23 cellular contexts compared by ENCODE assay signal in the genomic region with DNA sequence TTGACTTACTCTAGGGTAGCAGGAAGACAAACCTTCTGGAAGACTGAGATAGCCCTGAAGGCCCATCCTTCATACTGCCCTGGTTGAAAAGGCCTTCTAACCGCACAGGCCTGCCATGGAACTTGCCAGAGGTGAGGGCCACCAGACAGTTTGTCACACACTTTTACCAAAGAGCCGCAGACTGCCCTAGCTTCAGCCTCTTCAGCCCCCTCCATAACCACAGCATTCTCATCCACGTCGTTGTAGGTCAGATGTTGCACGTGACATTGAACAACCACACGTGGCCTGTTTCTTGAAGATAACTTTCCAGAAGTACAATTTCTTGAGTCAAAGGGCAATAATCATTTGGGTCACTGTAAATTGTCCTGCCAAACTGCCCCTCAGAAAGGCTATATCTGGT. TPM values are rescaled to one million over a fixed set of nuclear protein-coding genes. Genes with fewer than 3 reads are reported as not detected.
DNase-seq lines count a peak whose midpoint lies in the region; ATAC-seq, FAIRE-seq and TF ChIP-seq lines count a peak whose summit lies in the region.
"Had no signal": no experiment of that assay in that cellular context is flagged by ENCODE, and none has a peak within 500 bp of the region (broad histone marks: within the 10 kb centered on the region; RNA-seq: fewer than 3 reads in every experiment).

No MANE protein-coding gene starts in this region.

- peak overlapping the region; percentile 52 for H2AFZ ChIP-seq in K562 (ENCODE audit: low read depth, low read length)

- no peaks in the 10 kb centered on the region for H3K36me3 Mint-ChIP-seq in natural killer cell
- H3K36me3 Mint-ChIP-seq in natural killer cell treated with Interleukin-12 subunit alpha and Interleukin-12 subunit beta and Interleukin-15 and Interleukin-18, amount 100 ng/mL, for 72 hours: no peaks in the 10 kb centered on the region
- peaks cover 46% of the 10 kb centered on the region for H3K36me3 Mint-ChIP-seq in nephron progenitor cell (ENCODE audit: low read depth)

- H3K9ac ChIP-seq in K562 (ENCODE audit: insufficient read depth in 1 of 2, low read depth in 2 of 2, low read length in 2 of 2): no peak overlapping the region

- H3K9me1 ChIP-seq in K562 (ENCODE audit: control insufficient read depth, insufficient read depth, low read length): no peaks in the 10 kb centered on the region

- no peaks in the 10 kb centered on the region for H3K79me2 ChIP-seq in K562 (ENCODE audit: control insufficient read depth, insufficient read depth, low read length)

- H3K4me1 ChIP-seq in K562 (replicated peaks in 1 of 2; ENCODE audit: control insufficient read depth in 2 of 2, insufficient read depth in 2 of 2, low read length in 2 of 2): peaks cover 3 to 16% of the 10 kb centered on the region in 2 experiments; a peak in 4 of 5 replicates
- H3K4me1 ChIP-seq in aorta (ENCODE audit: control insufficient read depth in 1 of 2, insufficient read depth in 2 of 2, low read length in 2 of 2): peaks cover 0 to 6% of the 10 kb centered on the region in 2 donors
- H3K4me1 ChIP-seq: BE2C had no signal

- H3K9me3 ChIP-seq in K562 (replicated peaks; ENCODE audit: control insufficient read depth, insufficient read depth, low read depth, low read length) (no peaks in the 10 kb centered on the region), aorta (ENCODE audit: control insufficient read depth, low read length) (no peaks in the 10 kb centered on the region)
- H3K9me3 ChIP-seq: BE2C had no signal

- BruUV-seq in K562 (replicated peaks; lab: Mats Ljungman, UMichigan): no TSS peak

- TF ChIP-seq EP300 in K562 (IDR thresholded peaks at IDR 0.05; ENCODE audit: low read length): no peak

- no peak for TF ChIP-seq POLR2A in K562 (conservative IDR thresholded peaks at IDR 0.05)

- peak; percentile 44 for FAIRE-seq in K562 (lab: Jason Lieb, UNC)
- FAIRE-seq: A204.1, GM12891 had no signal

- H4K20me1 ChIP-seq in K562 (replicated peaks; ENCODE audit: control insufficient read depth, insufficient read depth, low read length): peaks cover 4% of the 10 kb centered on the region; the same call in 1 of the 2 replicates

- in situ Hi-C loops in K562 (cut with MboI) (no loop called here), G401 (cut with HindIII; ENCODE audit: low sequenced_read_pairs) (no loop called here)

- H3K27ac Mint-ChIP-seq in natural killer cell (peak overlapping the region; percentile 94 to 98), nephron progenitor cell (peak overlapping the region; percentile 34)
- peak overlapping the region in 1 of 2 donors; percentile 82 for H3K27ac Mint-ChIP-seq in natural killer cell treated with Interleukin-12 subunit alpha and Interleukin-12 subunit beta and Interleukin-15 and Interleukin-18, amount 100 ng/mL, for 72 hours

- H3K36me3 ChIP-seq in K562 (ENCODE audit: control insufficient read depth, insufficient read depth, low read length): no peaks in the 10 kb centered on the region
- peaks cover 0 to 2% of the 10 kb centered on the region in 2 donors for H3K36me3 ChIP-seq in aorta (ENCODE audit: control insufficient read depth in 1 of 2, insufficient read depth in 2 of 2, low read length in 1 of 2)
- H3K36me3 ChIP-seq: BE2C had no signal

- TF ChIP-seq CTCF in natural killer cell (IDR thresholded peaks at IDR 0.05) (no peak), K562 (IDR thresholded peaks at IDR 0.05 in 2 of 3, conservative IDR thresholded peaks at IDR 0.05 in 1 of 3; ENCODE audit: insufficient read depth in 2 of 3, low read depth in 1 of 3, low read length in 3 of 3) (no peak), nephron progenitor cell (IDR thresholded peaks at IDR 0.05) (no peak)

- no peak for DNase-seq in natural killer cell
- no peak for DNase-seq in natural killer cell treated with Interleukin-12 subunit alpha and Interleukin-12 subunit beta and Interleukin-15 and Interleukin-18, amount 100 ng/mL, for 72 hours (ENCODE audit: low spot score)
- DNase-seq in K562 (ENCODE audit: extremely low read depth in 1 of 4, low spot score in 3 of 4): peak; percentile 26 to 36 (median 28)
- DNase-seq in nephron progenitor cell: no peak
- DNase-seq in aorta: peak; percentile 17 to 20
- DNase-seq in G401 (ENCODE audit: low spot score): no peak
- DNase-seq in activated gamma-delta T cell (lab: John Stamatoyannopoulos, UW): no peak
- no peak for DNase-seq in GM19240 (ENCODE audit: insufficient read length, low spot score)
- DNase-seq: BE2C; CD4-positive, CD25-positive, alpha-beta regulatory T cell; DMS53; EL; KBM-7; NCI-H1105 treated with DMSO at 0.1 percent for 48 hours; NCI-H1694; NCI-H2081 treated with DMSO at 0.1 percent for 48 hours; NCI-H774; SHP77 had no signal

- WGBS in K562 (ENCODE audit: insufficient coverage, low coverage, missing lambda C conversion rate): 3% methylated on average over 6 of the region's 6 CpGs
- WGBS in aorta, 2 donors: 46 to 49% methylated on average over 6 of the region's 6 CpGs

- CTCF ChIA-PET in K562 (lab: Yijun Ruan, JAX; ENCODE audit: low intra/inter-chr PET ratio): no interaction called here

- H3K27me3 Mint-ChIP-seq in natural killer cell (ENCODE audit: low read depth in 2 of 2): no peaks in the 10 kb centered on the region
- no peaks in the 10 kb centered on the region for H3K27me3 Mint-ChIP-seq in natural killer cell treated with Interleukin-12 subunit alpha and Interleukin-12 subunit beta and Interleukin-15 and Interleukin-18, amount 100 ng/mL, for 72 hours
- no peaks in the 10 kb centered on the region for H3K27me3 Mint-ChIP-seq in nephron progenitor cell (ENCODE audit: low read depth, poor library complexity)
- H3K27me3 Mint-ChIP-seq: CD4-positive, CD25-positive, alpha-beta regulatory T cell had no signal

- H3K4me2 ChIP-seq in K562 (ENCODE audit: insufficient read depth, low read length): no peak overlapping the region

- H3K4me1 Mint-ChIP-seq in natural killer cell (peaks cover 49 to 56% of the 10 kb centered on the region in 2 donors), nephron progenitor cell (peaks cover 38% of the 10 kb centered on the region)
- peaks cover 38 to 39% of the 10 kb centered on the region in 2 donors for H3K4me1 Mint-ChIP-seq in natural killer cell treated with Interleukin-12 subunit alpha and Interleukin-12 subunit beta and Interleukin-15 and Interleukin-18, amount 100 ng/mL, for 72 hours (ENCODE audit: low read depth in 2 of 2)

- H3K4me3 Mint-ChIP-seq in natural killer cell (no peak overlapping the region), nephron progenitor cell (no peak overlapping the region)
- no peak overlapping the region for H3K4me3 Mint-ChIP-seq in natural killer cell treated with Interleukin-12 subunit alpha and Interleukin-12 subunit beta and Interleukin-15 and Interleukin-18, amount 100 ng/mL, for 72 hours
- H3K4me3 Mint-ChIP-seq: CD4-positive, CD25-positive, alpha-beta regulatory T cell had no signal

- TF ChIP-seq RAD21 in K562 (CRISPR knock-in tag; conservative IDR thresholded peaks at IDR 0.05 in 1 of 2, IDR thresholded peaks at IDR 0.05 in 1 of 2): no peak

- no peak overlapping the region for H3K27ac ChIP-seq in K562 (ENCODE audit: extremely low read depth, low read depth, low read length)
- no peak overlapping the region for H3K27ac ChIP-seq in aorta (ENCODE audit: low read depth in 1 of 2, low read length in 2 of 2)

- intact Hi-C loops in natural killer cell (cut with micrococcal nuclease): no loop called here
- intact Hi-C loops in K562 (cut with micrococcal nuclease): no loop called here
- intact Hi-C loops in aorta (cut with DNase I): no loop called here

- ATAC-seq in natural killer cell (peak in 1 of 3 donors; percentile 43), K562 (peak; percentile 16; the same call in 2 of the 3 replicates), aorta (ENCODE audit: low FRiP score) (no peak)
- no peak for ATAC-seq in natural killer cell treated with Interleukin-12 subunit alpha and Interleukin-12 subunit beta and Interleukin-15 and Interleukin-18, amount 100 ng/mL, for 72 hours

- POLR2A ChIA-PET in K562 (lab: Yijun Ruan, JAX): interaction anchor here (0.6 kb wide), 1 partner anchor 1337 kb away, joined by 3 read pairs; no protein-coding TSS in a partner anchor

- no peak overlapping the region for H3K4me3 ChIP-seq in K562
- H3K4me3 ChIP-seq in aorta (ENCODE audit: low read length in 2 of 2): no peak overlapping the region

- H3K9me3 Mint-ChIP-seq in natural killer cell (no peaks in the 10 kb centered on the region), nephron progenitor cell (no peaks in the 10 kb centered on the region)
- H3K9me3 Mint-ChIP-seq in natural killer cell treated with Interleukin-12 subunit alpha and Interleukin-12 subunit beta and Interleukin-15 and Interleukin-18, amount 100 ng/mL, for 72 hours: no peaks in the 10 kb centered on the region
- H3K9me3 Mint-ChIP-seq: CD4-positive, CD25-positive, alpha-beta regulatory T cell had no signal

- H3K27me3 ChIP-seq in K562 (ENCODE audit: control insufficient read depth in 2 of 2, insufficient read depth in 2 of 2, low read length in 2 of 2): peaks cover 7 to 54% of the 10 kb centered on the region in 2 experiments
- H3K27me3 ChIP-seq in aorta (ENCODE audit: control insufficient read depth in 1 of 2, insufficient read depth in 2 of 2, low read length in 1 of 2): no peaks in the 10 kb centered on the region
- H3K27me3 ChIP-seq: BE2C had no signal

RNA-seq across cellular contexts. Expression of a gene that starts 18.9 kb away (rescaled TPM):
- 10 to 100 TPM; 34.7 to 39.1 (median 38.3) TPM for total RNA-seq in natural killer cell
- 1 to 10 TPM; 6.7 to 7.5 TPM for total RNA-seq in natural killer cell treated with Interleukin-12 subunit alpha and Interleukin-12 subunit beta and Interleukin-15 and Interleukin-18, amount 100 ng/mL, for 72 hours
- total RNA-seq in K562 (2011; cell fraction: chromatin; rRNA removed; ENCODE audit: low replicate concordance): not detected in 2 replicates
- total RNA-seq in K562 (2011; cell fraction: nucleolus; rRNA removed): not detected in 2 replicates
- total RNA-seq in K562 (2011; cell fraction: nucleoplasm; rRNA removed): not detected in 2 replicates
- 0.41 and 0.82 TPM in 2 replicates for total RNA-seq in K562 (2014; rRNA removed)
- 0.11 and 0.29 TPM in 2 replicates for total RNA-seq in K562 (2014; rRNA removed; fragmentation: Illumina TruSeq; extraction: Trizol)
- 0.40 and 0.49 TPM in 2 replicates for total RNA-seq in K562 (2015; rRNA removed; fragmentation: Illumina TruSeq; extraction: Trizol)
- 0.83 and 1.1 TPM in 2 replicates for total RNA-seq in K562 (2021)
- 0.08 and 0.58 TPM in 2 replicates for polyA plus RNA-seq in K562 (2011; rRNA removed)
- 0.43 and 0.52 TPM in 2 replicates for polyA plus RNA-seq in K562 (2011; cell fraction: cytosol; rRNA removed)
- polyA plus RNA-seq in K562 (2011; cell fraction: nucleus; rRNA removed): 0.65 and 0.98 TPM in 2 replicates
- polyA plus RNA-seq in K562 (2012): 0.64 and 1.8 TPM in 2 replicates
- polyA plus RNA-seq in K562 (2014; fragmentation: Illumina TruSeq; extraction: Trizol): 0.30 and 0.65 TPM in 2 replicates
- polyA plus RNA-seq in K562 (2014; fragmentation: Nextera tagmentation; extraction: Ambion mirVana): under 1 TPM in 1 of 2 experiments, not detected in 1; 0.01 TPM
- 0.47 and 0.48 TPM in 2 replicates for polyA plus RNA-seq in K562 (2014; rRNA removed)
- polyA minus RNA-seq in K562 (2011; rRNA and poly(A)+ RNA removed): 0.09 and 0.18 TPM in 2 replicates
- polyA minus RNA-seq in K562 (2011; cell fraction: cytosol; rRNA and poly(A)+ RNA removed): 4.3 TPM in 1 of 2 replicates, not detected in the other
- 0.89 and 1.3 TPM in 2 replicates for polyA minus RNA-seq in K562 (2011; cell fraction: nucleus; rRNA and poly(A)+ RNA removed)
- total RNA-seq in aorta: 10 to 100 TPM; 36.2 to 44.0 TPM
- polyA plus RNA-seq in aorta: 10 to 100 TPM; 12.4 to 26.1 TPM
- 13.5 and 14.2 TPM in 2 replicates for total RNA-seq in G401 (2014; rRNA removed; shearing (Covaris generic))

RNA-seq across cellular contexts. Expression of a gene that starts 45.7 kb away (rescaled TPM):
- total RNA-seq in natural killer cell (not detected), K562 (2014; rRNA removed) (not detected in 2 replicates), K562 (2014; rRNA removed; fragmentation: Illumina TruSeq; extraction: Trizol) (not detected in 2 replicates), K562 (2015; rRNA removed; fragmentation: Illumina TruSeq; extraction: Trizol) (not detected in 2 replicates), K562 (2021) (not detected in 2 replicates), aorta (under 1 TPM; 0.36 to 0.81 TPM)
- not detected for total RNA-seq in natural killer cell treated with Interleukin-12 subunit alpha and Interleukin-12 subunit beta and Interleukin-15 and Interleukin-18, amount 100 ng/mL, for 72 hours
- not detected in 2 replicates for total RNA-seq in K562 (2011; cell fraction: chromatin; rRNA removed; ENCODE audit: low replicate concordance)
- not detected in 2 replicates for total RNA-seq in K562 (2011; cell fraction: nucleolus; rRNA removed)
- total RNA-seq in K562 (2011; cell fraction: nucleoplasm; rRNA removed): not detected in 2 replicates
- polyA plus RNA-seq in K562 (2011; rRNA removed) (not detected in 2 replicates), K562 (2014; fragmentation: Illumina TruSeq; extraction: Trizol) (not detected in 2 replicates), K562 (2014; fragmentation: Nextera tagmentation; extraction: Ambion mirVana) (not detected), K562 (2014; rRNA removed) (not detected in 2 replicates), aorta (not detected)
- not detected in 2 replicates for polyA plus RNA-seq in K562 (2011; cell fraction: cytosol; rRNA removed)
- polyA plus RNA-seq in K562 (2011; cell fraction: nucleus; rRNA removed): not detected in 2 replicates
- not detected in 2 replicates for polyA plus RNA-seq in K562 (2012)
- polyA minus RNA-seq in K562 (2011; rRNA and poly(A)+ RNA removed): not detected in 2 replicates
- not detected in 2 replicates for polyA minus RNA-seq in K562 (2011; cell fraction: cytosol; rRNA and poly(A)+ RNA removed)
- polyA minus RNA-seq in K562 (2011; cell fraction: nucleus; rRNA and poly(A)+ RNA removed): not detected in 2 replicates
- total RNA-seq in G401 (2014; rRNA removed; shearing (Covaris generic)): not detected in 2 replicates
- total RNA-seq: CD4-positive, CD25-positive, alpha-beta regulatory T cell; H4; NCI-H460; RPMI7951 had no signal
- polyA plus RNA-seq: CD4-positive, CD25-positive, alpha-beta regulatory T cell had no signal

Comparison
In these comparisons a context has a peak if more than half of its experiments do, and no peak if none do; other contexts are left out.
1. DNase-seq: peak in K562 (4 of 4) and aorta (2 of 2); none in natural killer cell (single experiment), natural killer cell treated with Interleukin-12 subunit alpha and Interleukin-12 subunit beta and Interleukin-15 and Interleukin-18, amount 100 ng/mL, for 72 hours (single experiment), nephron progenitor cell (single experiment), G401 (single experiment), activated gamma-delta T cell (single experiment) and GM19240 (single experiment).